In the genomic region with DNA sequence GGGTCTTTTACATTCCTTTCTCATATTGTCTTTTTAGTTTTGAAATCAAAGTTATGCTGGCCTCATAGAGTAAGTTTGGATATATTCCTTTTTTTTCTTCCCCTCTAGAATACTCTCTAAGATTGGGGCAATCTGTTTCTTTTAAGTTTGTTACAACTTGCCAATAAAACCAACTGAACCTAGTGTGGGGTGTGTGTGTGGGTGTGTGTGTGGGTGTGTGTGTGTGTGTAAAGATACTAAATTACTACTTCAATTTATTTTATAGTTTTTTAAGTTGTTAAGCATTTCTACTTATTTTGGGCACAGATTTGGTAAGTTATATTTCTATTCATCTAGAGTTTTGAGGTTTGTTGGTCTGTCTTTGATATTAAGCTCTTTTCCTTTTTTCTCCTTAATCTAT, we compare ENCODE assay signal across 31 cellular contexts.
DNase-seq lines count a peak whose midpoint lies in the region; ATAC-seq, FAIRE-seq and TF ChIP-seq lines count a peak whose summit lies in the region.
"Had no signal": no experiment of that assay in that cellular context is flagged by ENCODE, and none has a peak within 500 bp of the region (broad histone marks: within the 10 kb centered on the region; RNA-seq: fewer than 3 reads in every experiment).

No MANE protein-coding gene starts in this region.

- H3K4me2 ChIP-seq in K562 (ENCODE audit: insufficient read depth, low read length), result no peak overlapping the region
- H3K4me2 ChIP-seq: A549; BLaER1; BLaER1 treated with 17β-estradiol and CSF1 and Interleukin-3, amounts not matched to agents 10 nM and 100 nM had no signal

- FAIRE-seq in K562 (lab: Jason Lieb, UNC), result no peak
- FAIRE-seq: A204.1, A549, D721Med had no signal

- H3K9ac ChIP-seq in K562 (ENCODE audit: insufficient read depth in 1 of 2, low read depth in 2 of 2, low read length in 2 of 2), result no peak overlapping the region
- H3K9ac ChIP-seq: BLaER1; BLaER1 treated with 17β-estradiol and CSF1 and Interleukin-3, amounts not matched to agents 10 nM and 100 nM had no signal

- TF ChIP-seq CTCF in HEK293 (tag by site-specific recombination; IDR thresholded peaks at IDR 0.05) (no peak), K562 (IDR thresholded peaks at IDR 0.05 in 2 of 3, conservative IDR thresholded peaks at IDR 0.05 in 1 of 3; ENCODE audit: insufficient read depth in 2 of 3, low read depth in 1 of 3, low read length in 3 of 3) (no peak)

- no peaks in the 10 kb centered on the region for H3K9me1 ChIP-seq in K562 (ENCODE audit: control insufficient read depth, insufficient read depth, low read length)

- no peak overlapping the region for H3K4me3 ChIP-seq in HEK293 (ENCODE audit: low read depth, low read length)
- H3K4me3 ChIP-seq in K562, result no peak overlapping the region
- H3K4me3 ChIP-seq: A549; BLaER1; BLaER1 treated with 17β-estradiol and CSF1 and Interleukin-3, amounts not matched to agents 10 nM and 100 nM had no signal

- CTCF ChIA-PET in HEK293 (lab: Yijun Ruan, JAX) (interaction anchor here (0.7 to 0.8 kb wide), 2 partner anchors 42 to 306 kb away, joined by 3 to 4 read pairs; no protein-coding TSS in a partner anchor), K562 (lab: Yijun Ruan, JAX; ENCODE audit: low intra/inter-chr PET ratio) (no interaction called here)

- no peak overlapping the region for H2AFZ ChIP-seq in K562 (ENCODE audit: low read depth, low read length)

- H3K36me3 ChIP-seq in HEK293 (ENCODE audit: control insufficient read depth in 2 of 2, insufficient read depth in 1 of 2, low read length in 2 of 2), result no peaks in the 10 kb centered on the region
- no peaks in the 10 kb centered on the region for H3K36me3 ChIP-seq in K562 (ENCODE audit: control insufficient read depth, insufficient read depth, low read length)
- H3K36me3 ChIP-seq: BE2C; BLaER1; BLaER1 treated with 17β-estradiol and CSF1 and Interleukin-3, amounts not matched to agents 10 nM and 100 nM had no signal

- no peaks in the 10 kb centered on the region for H4K20me1 ChIP-seq in K562 (replicated peaks; ENCODE audit: control insufficient read depth, insufficient read depth, low read length)
- H4K20me1 ChIP-seq: BLaER1; BLaER1 treated with 17β-estradiol and CSF1 and Interleukin-3, amounts not matched to agents 10 nM and 100 nM had no signal

- H3K9me3 ChIP-seq in HEK293 (ENCODE audit: control insufficient read depth, insufficient read depth, low read depth, low read length) (no peaks in the 10 kb centered on the region), K562 (replicated peaks; ENCODE audit: control insufficient read depth, insufficient read depth, low read depth, low read length) (no peaks in the 10 kb centered on the region)
- H3K9me3 ChIP-seq: A549; BE2C; BLaER1; BLaER1 treated with 17β-estradiol and CSF1 and Interleukin-3, amounts not matched to agents 10 nM and 100 nM; Caco-2 had no signal

- no peak for DNase-seq in K562 (ENCODE audit: extremely low read depth in 1 of 4, low spot score in 3 of 4)
- DNase-seq in activated T-cell treated with anti-CD3 and anti-CD28 coated beads, Interleukin-2, amount 50 U/mL, for 48 hours, result no peak
- DNase-seq in HT-29 (ENCODE audit: low spot score), result no peak
- DNase-seq: 8988T; ACHN; AML-193; BE2C; C1 segment of cervical spinal cord; Caco-2; Calu3; CD4-positive, alpha-beta memory T cell; CD4-positive, alpha-beta T cell; CD4-positive, CD25-positive, alpha-beta regulatory T cell; CD8-positive, alpha-beta memory T cell; CD8-positive, alpha-beta T cell; COR-L47; DMS 273 treated with DMSO at 0.1 percent for 48 hours; DMS153; DMS53; DMS79; DMS79 treated with DMSO at 0.1 percent for 48 hours; DND-41; EL had no signal

- no peak for TF ChIP-seq RAD21 in K562 (CRISPR knock-in tag; conservative IDR thresholded peaks at IDR 0.05 in 1 of 2, IDR thresholded peaks at IDR 0.05 in 1 of 2)

- intact Hi-C loops in K562 (cut with micrococcal nuclease), result no loop called here

- in situ Hi-C loops in K562 (cut with MboI), result no loop called here

- BruUV-seq in K562 (replicated peaks; lab: Mats Ljungman, UMichigan), result no TSS peak

- H3K4me1 ChIP-seq in HEK293 (ENCODE audit: control insufficient read depth, insufficient read depth, low read length) (peaks cover 8% of the 10 kb centered on the region), K562 (replicated peaks in 1 of 2; ENCODE audit: control insufficient read depth in 2 of 2, insufficient read depth in 2 of 2, low read length in 2 of 2) (no peaks in the 10 kb centered on the region)
- H3K4me1 ChIP-seq: A549, Caco-2 had no signal

- H3K27me3 ChIP-seq in K562 (ENCODE audit: control insufficient read depth in 2 of 2, insufficient read depth in 2 of 2, low read length in 2 of 2), result no peaks in the 10 kb centered on the region
- H3K27me3 ChIP-seq: BE2C; BLaER1; BLaER1 treated with 17β-estradiol and CSF1 and Interleukin-3, amounts not matched to agents 10 nM and 100 nM had no signal

- TF ChIP-seq POLR2A in K562 (conservative IDR thresholded peaks at IDR 0.05), result no peak

- no peaks in the 10 kb centered on the region for H3K79me2 ChIP-seq in K562 (ENCODE audit: control insufficient read depth, insufficient read depth, low read length)

- no peak for TF ChIP-seq EP300 in K562 (IDR thresholded peaks at IDR 0.05; ENCODE audit: low read length)

- ATAC-seq in K562, result no peak
- ATAC-seq: A549; CD8-positive, alpha-beta T cell had no signal

- H3K27ac ChIP-seq in HEK293 (ENCODE audit: extremely low read depth, low read depth, low read length) (no peak overlapping the region), K562 (ENCODE audit: extremely low read depth, low read depth, low read length) (no peak overlapping the region)
- H3K27ac ChIP-seq: 22Rv1; A549; BLaER1; BLaER1 treated with 17β-estradiol and CSF1 and Interleukin-3, amounts not matched to agents 10 nM and 100 nM; C4-2B had no signal

- POLR2A ChIA-PET in HEK293 (lab: Yijun Ruan, JAX) (no interaction called here), K562 (lab: Yijun Ruan, JAX) (no interaction called here)

TF ChIP-seq in HEK293, 187 proteins besides CTCF, POLR2A, EP300 and RAD21 (continues in another document):
- TF ChIP-seq ZNF658 (tag by site-specific recombination; IDR thresholded peaks at IDR 0.05) (no peak), ZBTB21 (tag by site-specific recombination; IDR thresholded peaks at IDR 0.05) (no peak), ZNF175 (tag by site-specific recombination; IDR thresholded peaks at IDR 0.05) (no peak), YY1 (tag by site-specific recombination; IDR thresholded peaks at IDR 0.05) (no peak)
- TF ChIP-seq, protein P1, sequence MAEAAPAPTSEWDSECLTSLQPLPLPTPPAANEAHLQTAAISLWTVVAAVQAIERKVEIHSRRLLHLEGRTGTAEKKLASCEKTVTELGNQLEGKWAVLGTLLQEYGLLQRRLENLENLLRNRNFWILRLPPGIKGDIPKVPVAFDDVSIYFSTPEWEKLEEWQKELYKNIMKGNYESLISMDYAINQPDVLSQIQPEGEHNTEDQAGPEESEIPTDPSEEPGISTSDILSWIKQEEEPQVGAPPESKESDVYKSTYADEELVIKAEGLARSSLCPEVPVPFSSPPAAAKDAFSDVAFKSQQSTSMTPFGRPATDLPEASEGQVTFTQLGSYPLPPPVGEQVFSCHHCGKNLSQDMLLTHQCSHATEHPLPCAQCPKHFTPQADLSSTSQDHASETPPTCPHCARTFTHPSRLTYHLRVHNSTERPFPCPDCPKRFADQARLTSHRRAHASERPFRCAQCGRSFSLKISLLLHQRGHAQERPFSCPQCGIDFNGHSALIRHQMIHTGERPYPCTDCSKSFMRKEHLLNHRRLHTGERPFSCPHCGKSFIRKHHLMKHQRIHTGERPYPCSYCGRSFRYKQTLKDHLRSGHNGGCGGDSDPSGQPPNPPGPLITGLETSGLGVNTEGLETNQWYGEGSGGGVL (tag by site-specific recombination; IDR thresholded peaks at IDR 0.05), result no peak

TF ChIP-seq in K562, 482 proteins besides CTCF, POLR2A, EP300 and RAD21:
- TF ChIP-seq EGR1 (conservative IDR thresholded peaks at IDR 0.05), result 0 out of 2 replicates have a peak, but pooled peaks have one; percentile 16
- no peak for TF ChIP-seq FOXP1 (CRISPR knock-in tag; IDR thresholded peaks at IDR 0.05)
TF ChIP-seq in K562: peak in this region for 1.
